In the genomic region with DNA sequence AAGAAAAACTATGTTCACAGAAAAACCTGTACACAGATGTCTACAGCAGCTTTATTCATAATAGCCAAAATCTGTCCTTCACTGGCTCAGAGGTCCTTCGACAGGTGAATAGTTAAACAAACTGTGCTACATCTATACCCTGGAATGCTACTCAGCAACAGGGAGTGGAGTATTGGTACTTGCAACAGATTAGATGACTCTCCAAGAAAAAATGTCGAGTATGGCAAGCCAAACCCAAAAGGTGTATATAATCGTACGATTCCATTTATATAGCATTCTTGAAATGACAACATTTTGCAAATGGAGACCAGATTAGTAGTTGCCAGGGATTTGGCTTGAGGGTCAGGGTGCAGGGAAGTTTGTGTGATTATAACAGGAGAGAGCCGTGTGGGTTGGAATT, we compare ENCODE assay signal across 18 cellular contexts. TPM values are rescaled to one million over a fixed set of nuclear protein-coding genes. Genes with fewer than 3 reads are reported as not detected.
DNase-seq lines count a peak whose midpoint lies in the region; ATAC-seq, FAIRE-seq and TF ChIP-seq lines count a peak whose summit lies in the region.
"Had no signal": no experiment of that assay in that cellular context is flagged by ENCODE, and none has a peak within 500 bp of the region (broad histone marks: within the 10 kb centered on the region; RNA-seq: fewer than 3 reads in every experiment).

No MANE protein-coding gene starts in this region.

- H3K4me1 ChIP-seq in breast epithelium = no peaks in the 10 kb centered on the region
- no peaks in the 10 kb centered on the region for H3K4me1 ChIP-seq in lung (ENCODE audit: control insufficient read depth in 2 of 2, insufficient read depth in 2 of 2, low read length in 2 of 2)
- no peaks in the 10 kb centered on the region for H3K4me1 ChIP-seq in OCI-LY7 (ENCODE audit: insufficient read depth, low read length, poor library complexity, severe bottlenecking)
- H3K4me1 ChIP-seq in gastroesophageal sphincter = no peaks in the 10 kb centered on the region

- 67 to 77% methylated on average over 5 of the region's 5 CpGs for WGBS in lung, 2 donors
- WGBS in gastroesophageal sphincter (ENCODE audit: low coverage in 1 of 2), 2 donors = 85 to 92% methylated on average over 4 to 5 of the region's 5 CpGs

- no peak for TF ChIP-seq EP300 in gastroesophageal sphincter (IDR thresholded peaks at IDR 0.05)

- peak; percentile 66 for ATAC-seq in lung (ENCODE audit: insufficient read depth, low FRiP score)
- ATAC-seq in gastroesophageal sphincter = no peak
- ATAC-seq: GM12878, HCT116 had no signal

- H3K27ac Mint-ChIP-seq in MCF 10A (ENCODE audit: low read depth, unreplicated experiment) = peak overlapping the region; percentile 4
- H3K27ac Mint-ChIP-seq in T-helper 2 cell treated with Interferon-gamma antibody and Interleukin-4, amounts not matched to agents 5 μg/mL and 100 μg/mL, for 36 hours = no peak overlapping the region

- H3K27me3 ChIP-seq in breast epithelium (no peaks in the 10 kb centered on the region), bronchial epithelial cell (ENCODE audit: control insufficient read depth, insufficient read depth, low read length) (no peaks in the 10 kb centered on the region), lung (ENCODE audit: control insufficient read depth, insufficient read depth) (no peaks in the 10 kb centered on the region), gastroesophageal sphincter (peaks cover 8% of the 10 kb centered on the region)
- H3K27me3 ChIP-seq: BLaER1 had no signal

- DNase-seq in MCF 10A (ENCODE audit: unreplicated experiment) (peak; percentile 55), breast epithelium (ENCODE audit: low spot score in 2 of 2) (no peak), bronchial epithelial cell (ENCODE audit: low read depth) (peak; percentile 25), lung (ENCODE audit: low spot score) (no peak), NCI-H146 treated with DMSO at 0.1 percent for 48 hours (lab: John Stamatoyannopoulos, UW; ENCODE audit: unreplicated experiment) (no peak), OCI-LY7 (ENCODE audit: low spot score) (no peak)
- DNase-seq in T-helper 2 cell treated with Interferon-gamma antibody and Interleukin-4, amounts not matched to agents 5 μg/mL and 100 μg/mL, for 36 hours (ENCODE audit: low spot score) = no peak
- DNase-seq: AML-193, DMS79, GM23248 had no signal

- CTCF ChIA-PET in MCF 10A (lab: Yijun Ruan, JAX) (no interaction called here), OCI-LY7 (lab: Charles Lee; ENCODE audit: unreplicated experiment) (no interaction called here)

- H3K27me3 Mint-ChIP-seq in MCF 10A (ENCODE audit: insufficient read depth, unreplicated experiment) = no peaks in the 10 kb centered on the region
- peaks cover 43% of the 10 kb centered on the region for H3K27me3 Mint-ChIP-seq in T-helper 2 cell treated with Interferon-gamma antibody and Interleukin-4, amounts not matched to agents 5 μg/mL and 100 μg/mL, for 36 hours (ENCODE audit: low read depth)

- intact Hi-C loops in MCF 10A (cut with micrococcal nuclease) (no loop called here), breast epithelium (cut with DNase I; ENCODE audit: low total_unique reads) (no loop called here), OCI-LY7 (cut with micrococcal nuclease; ENCODE audit: unreplicated experiment) (no loop called here)

- no peaks in the 10 kb centered on the region for H3K9me3 ChIP-seq in breast epithelium
- H3K9me3 ChIP-seq in lung (ENCODE audit: control insufficient read depth in 2 of 2, insufficient read depth in 1 of 2, low read length in 1 of 2) = peaks cover 0 to 4% of the 10 kb centered on the region in 2 donors
- H3K9me3 ChIP-seq in OCI-LY7 (ENCODE audit: low read length) = no peaks in the 10 kb centered on the region
- H3K9me3 ChIP-seq in gastroesophageal sphincter = no peaks in the 10 kb centered on the region

- BruUV-seq in MCF 10A (replicated peaks; lab: Mats Ljungman, UMichigan) (no TSS peak), OCI-LY7 (replicated peaks; lab: Mats Ljungman, UMichigan) (no TSS peak)

- H3K27ac ChIP-seq in breast epithelium (no peak overlapping the region), lung (ENCODE audit: low read depth in 1 of 2, low read length in 1 of 2) (no peak overlapping the region), OCI-LY7 (ENCODE audit: low read depth, low read length, poor library complexity, severe bottlenecking) (no peak overlapping the region), gastroesophageal sphincter (no peak overlapping the region)
- H3K27ac ChIP-seq: 22Rv1, BLaER1, GM23248 had no signal

- no peak overlapping the region for H2AFZ ChIP-seq in OCI-LY7 (ENCODE audit: low read length)
- H2AFZ ChIP-seq: GM23248 had no signal

- H3K4me3 Mint-ChIP-seq in MCF 10A (ENCODE audit: unreplicated experiment) = no peak overlapping the region
- H3K4me3 Mint-ChIP-seq in T-helper 2 cell treated with Interferon-gamma antibody and Interleukin-4, amounts not matched to agents 5 μg/mL and 100 μg/mL, for 36 hours = no peak overlapping the region

- no peaks in the 10 kb centered on the region for H3K36me3 Mint-ChIP-seq in MCF 10A (ENCODE audit: insufficient read depth, unreplicated experiment)
- H3K36me3 Mint-ChIP-seq in T-helper 2 cell treated with Interferon-gamma antibody and Interleukin-4, amounts not matched to agents 5 μg/mL and 100 μg/mL, for 36 hours (ENCODE audit: low read depth) = no peaks in the 10 kb centered on the region

- POLR2A ChIA-PET in MCF 10A (lab: Yijun Ruan, JAX) = no interaction called here
- POLR2A ChIA-PET in OCI-LY7 (lab: Charles Lee) = no interaction called here

- H3K4me2 ChIP-seq in OCI-LY7 (ENCODE audit: low read length) = no peak overlapping the region
- H3K4me2 ChIP-seq: BLaER1 had no signal

- no peak for TF ChIP-seq POLR2A in breast epithelium (IDR thresholded peaks at IDR 0.05)
- no peak for TF ChIP-seq POLR2A in gastroesophageal sphincter (IDR thresholded peaks at IDR 0.05)

- H3K36me3 ChIP-seq in breast epithelium (no peaks in the 10 kb centered on the region), bronchial epithelial cell (ENCODE audit: control insufficient read depth, insufficient read depth, low read length) (no peaks in the 10 kb centered on the region), lung (ENCODE audit: control insufficient read depth in 2 of 2, insufficient read depth in 2 of 2, low read length in 2 of 2) (no peaks in the 10 kb centered on the region), OCI-LY7 (ENCODE audit: insufficient read depth, low read length) (no peaks in the 10 kb centered on the region), gastroesophageal sphincter (no peaks in the 10 kb centered on the region)

- TF ChIP-seq CTCF in MCF 10A (IDR thresholded peaks at IDR 0.05; ENCODE audit: unreplicated experiment) (no peak), breast epithelium (IDR thresholded peaks at IDR 0.05) (no peak), bronchial epithelial cell (IDR thresholded peaks at IDR 0.05; ENCODE audit: insufficient read depth, low read length, severe bottlenecking) (no peak), lung (IDR thresholded peaks at IDR 0.05; ENCODE audit: control extremely low read depth, extremely low read depth) (no peak), OCI-LY7 (conservative IDR thresholded peaks at IDR 0.05; ENCODE audit: low read length) (no peak), gastroesophageal sphincter (IDR thresholded peaks at IDR 0.05) (no peak)

- H3K4me3 ChIP-seq in breast epithelium = no peak overlapping the region
- H3K4me3 ChIP-seq in bronchial epithelial cell (ENCODE audit: low read depth, low read length) = no peak overlapping the region
- no peak overlapping the region for H3K4me3 ChIP-seq in lung
- no peak overlapping the region for H3K4me3 ChIP-seq in OCI-LY7 (ENCODE audit: low read depth, low read length, poor library complexity, severe bottlenecking)
- no peak overlapping the region for H3K4me3 ChIP-seq in gastroesophageal sphincter
- H3K4me3 ChIP-seq: BLaER1, GM12878, GM23248 had no signal

- no peaks in the 10 kb centered on the region for H3K9me3 Mint-ChIP-seq in MCF 10A (ENCODE audit: unreplicated experiment)
- H3K9me3 Mint-ChIP-seq in T-helper 2 cell treated with Interferon-gamma antibody and Interleukin-4, amounts not matched to agents 5 μg/mL and 100 μg/mL, for 36 hours = no peaks in the 10 kb centered on the region

- H3K79me2 ChIP-seq in OCI-LY7 (ENCODE audit: insufficient read depth, low read depth, low read length) = no peaks in the 10 kb centered on the region

- FAIRE-seq in bronchial epithelial cell (lab: Jason Lieb, UNC) = no peak
- FAIRE-seq: GM12878, GM18507, H54, HTR-8/SVneo had no signal

- H3K4me1 Mint-ChIP-seq in MCF 10A (ENCODE audit: insufficient read depth, unreplicated experiment) = peaks cover 7% of the 10 kb centered on the region
- peaks cover 2% of the 10 kb centered on the region for H3K4me1 Mint-ChIP-seq in T-helper 2 cell treated with Interferon-gamma antibody and Interleukin-4, amounts not matched to agents 5 μg/mL and 100 μg/mL, for 36 hours (ENCODE audit: low read depth)

- no peaks in the 10 kb centered on the region for H3K9me2 ChIP-seq in OCI-LY7 (ENCODE audit: insufficient read depth, low read length)

- no peaks in the 10 kb centered on the region for H4K20me1 ChIP-seq in OCI-LY7 (ENCODE audit: insufficient read depth, low read length)
- H4K20me1 ChIP-seq: BLaER1 had no signal

RNA-seq across cellular contexts. Expression of a gene that starts 22.4 kb away (rescaled TPM):
- total RNA-seq in MCF 10A (2022) (0.37 and 0.51 TPM in 2 replicates), breast epithelium (10 to 100 TPM in 2 of 3 donors, 1 to 10 TPM in 1; 9.7 to 17.7 (median 14.4) TPM), bronchial epithelial cell (0.53 and 1.0 TPM in 2 replicates), lung (10 to 100 TPM in 1 of 2 donors, 1 to 10 TPM in 1; 6.6 to 11.3 TPM), OCI-LY7 (2022) (not detected in 2 replicates), gastroesophageal sphincter (100 to 1,000 TPM in 2 of 4 donors, 10 to 100 TPM in 2; 99.0 to 307 (median 112) TPM)
- polyA plus RNA-seq in lung = 1 to 10 TPM; 2.3 to 3.4 TPM
- not detected in 2 replicates for total RNA-seq in OCI-LY7 (2014; rRNA removed; shearing (Covaris generic))
- total RNA-seq: GM12878 had no signal
- polyA plus RNA-seq: GM12878 had no signal

Comparison
In these comparisons a context has a peak if more than half of its experiments do, and no peak if none do; other contexts are left out.
1. DNase-seq: peak in MCF 10A (single experiment) and bronchial epithelial cell (single experiment); none in breast epithelium (0 of 2), lung (single experiment), NCI-H146 treated with DMSO at 0.1 percent for 48 hours (single experiment), OCI-LY7 (single experiment) and T-helper 2 cell treated with Interferon-gamma antibody and Interleukin-4, amounts not matched to agents 5 μg/mL and 100 μg/mL, for 36 hours (single experiment).
2. RNA of a gene that starts 22.4 kb away (total RNA-seq): 99.0 to 307 TPM in gastroesophageal sphincter; 9.7 to 17.7 TPM in breast epithelium, 6.6 to 11.3 TPM in lung, 0.53 to 1.0 TPM in bronchial epithelial cell, 0.37 to 0.51 TPM in MCF 10A and not detected in OCI-LY7; every median in the first group is over 4 times any median in the second.